ENCODE assay signal across 16 cellular contexts in the genomic region with DNA sequence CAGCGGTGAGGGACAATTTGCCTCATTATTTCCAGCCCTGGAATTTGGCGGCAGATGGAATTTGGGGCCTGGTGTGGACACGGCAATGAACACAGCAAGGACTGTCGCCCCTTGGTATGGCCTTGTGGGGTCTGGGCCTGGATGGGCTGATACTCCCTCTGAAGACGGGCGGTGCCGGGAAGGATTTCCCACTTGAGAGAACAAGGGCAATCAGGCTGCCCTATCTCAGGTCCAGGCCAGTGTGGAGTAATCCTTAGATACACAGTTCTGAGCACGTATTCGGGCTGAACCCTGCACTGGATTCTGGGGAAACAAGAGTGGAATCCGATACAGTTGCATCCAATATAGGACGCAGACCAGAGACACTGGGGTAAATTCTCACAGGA.
DNase-seq lines count a peak whose midpoint lies in the region; ATAC-seq and TF ChIP-seq lines count a peak whose summit lies in the region.
"Had no signal": no experiment of that assay in that cellular context is flagged by ENCODE, and none has a peak within 500 bp of the region (broad histone marks: within the 10 kb centered on the region; RNA-seq: fewer than 3 reads in every experiment).

No MANE protein-coding gene starts in this region.

- no peak for DNase-seq in SJSA1 (ENCODE audit: low read depth in 1 of 2, low spot score in 2 of 2)
- DNase-seq in sciatic nerve (ENCODE audit: low spot score): no peak
- no peak for DNase-seq in AG08395 (ENCODE audit: low spot score)
- no peak for DNase-seq in NCI-H748 (lab: John Stamatoyannopoulos, UW; ENCODE audit: unreplicated experiment)
- DNase-seq in chondrocyte (ENCODE audit: low spot score): no peak
- DNase-seq: BE2C; CD4-positive, alpha-beta memory T cell; COR-L47; DMS153; DMS79 treated with DMSO at 0.1 percent for 48 hours; EL had no signal

- no peak for TF ChIP-seq CTCF in HEK293 (tag by site-specific recombination; IDR thresholded peaks at IDR 0.05)
- TF ChIP-seq CTCF in nephron (IDR thresholded peaks at IDR 0.05; ENCODE audit: unreplicated experiment in 3 of 3): no peak
- no peak for TF ChIP-seq CTCF in chondrocyte (IDR thresholded peaks at IDR 0.05)

- no peak overlapping the region for H3K4me3 ChIP-seq in HEK293 (ENCODE audit: low read depth, low read length)
- no peak overlapping the region for H3K4me3 ChIP-seq in SJSA1

- H3K27me3 Mint-ChIP-seq in nephron (ENCODE audit: low read depth) (peaks cover 19% of the 10 kb centered on the region), chondrocyte (ENCODE audit: low read depth) (peaks cover 3% of the 10 kb centered on the region)

- H3K9me3 ChIP-seq in HEK293 (ENCODE audit: control insufficient read depth, insufficient read depth, low read depth, low read length) (no peaks in the 10 kb centered on the region), SJSA1 (replicated peaks) (no peaks in the 10 kb centered on the region)
- H3K9me3 ChIP-seq: BE2C had no signal

- H3K36me3 ChIP-seq in HEK293 (ENCODE audit: control insufficient read depth in 2 of 2, insufficient read depth in 1 of 2, low read length in 2 of 2) (no peaks in the 10 kb centered on the region), SJSA1 (no peaks in the 10 kb centered on the region)
- H3K36me3 ChIP-seq: BE2C had no signal

- H3K27me3 ChIP-seq in SJSA1 (replicated peaks): no peaks in the 10 kb centered on the region
- H3K27me3 ChIP-seq: BE2C had no signal

- H3K4me1 Mint-ChIP-seq in nephron (peaks cover 84% of the 10 kb centered on the region), chondrocyte (ENCODE audit: low read depth) (peaks cover 31% of the 10 kb centered on the region)
- H3K4me1 Mint-ChIP-seq: CD4-positive, alpha-beta memory T cell had no signal

- H3K36me3 Mint-ChIP-seq in nephron (ENCODE audit: low read depth): no peaks in the 10 kb centered on the region
- no peaks in the 10 kb centered on the region for H3K36me3 Mint-ChIP-seq in chondrocyte (ENCODE audit: low read depth)
- H3K36me3 Mint-ChIP-seq: CD4-positive, alpha-beta memory T cell had no signal

- H3K9me3 Mint-ChIP-seq in nephron: no peaks in the 10 kb centered on the region
- no peaks in the 10 kb centered on the region for H3K9me3 Mint-ChIP-seq in chondrocyte (ENCODE audit: low read depth)
- H3K9me3 Mint-ChIP-seq: CD4-positive, alpha-beta memory T cell had no signal

- ATAC-seq in sciatic nerve: peak; percentile 51
- ATAC-seq: HCT116 had no signal

- intact Hi-C loops in sciatic nerve (cut with DNase I): no loop called here

- POLR2A ChIA-PET in HEK293 (lab: Yijun Ruan, JAX): no interaction called here

- H3K27ac Mint-ChIP-seq in nephron (peak overlapping the region; percentile 29 to 43 (median 38)), chondrocyte (ENCODE audit: unreplicated experiment) (no peak overlapping the region)
- H3K27ac Mint-ChIP-seq: CD4-positive, alpha-beta memory T cell had no signal

- H3K27ac ChIP-seq in HEK293 (ENCODE audit: extremely low read depth, low read depth, low read length) (no peak overlapping the region), SJSA1 (peak overlapping the region; percentile 65)
- H3K27ac ChIP-seq: C4-2B, HL-60 had no signal

- H3K4me3 Mint-ChIP-seq in nephron: no peak overlapping the region
- no peak overlapping the region for H3K4me3 Mint-ChIP-seq in chondrocyte (ENCODE audit: unreplicated experiment)
- H3K4me3 Mint-ChIP-seq: CD4-positive, alpha-beta memory T cell had no signal

- no peaks in the 10 kb centered on the region for H3K4me1 ChIP-seq in HEK293 (ENCODE audit: control insufficient read depth, insufficient read depth, low read length)
- H3K4me1 ChIP-seq in SJSA1 (replicated peaks): peaks cover 68% of the 10 kb centered on the region

- CTCF ChIA-PET in HEK293 (lab: Yijun Ruan, JAX): no interaction called here

TF ChIP-seq in HEK293, 187 proteins besides CTCF, POLR2A, EP300 and RAD21:
- TF ChIP-seq MYNN (tag by site-specific recombination; IDR thresholded peaks at IDR 0.05; ENCODE audit: borderline replicate concordance) (no peak), ZNF600 (tag by site-specific recombination; IDR thresholded peaks at IDR 0.05) (0 out of 2 replicates have a peak, but pooled peaks have one; percentile 12), SCRT1 (tag by site-specific recombination; IDR thresholded peaks at IDR 0.05; ENCODE audit: borderline replicate concordance) (0 out of 2 replicates have a peak, but pooled peaks have one; percentile 48)
